ENCODE assay signal across 16 cellular contexts in genomic region chr3:132638721-132639120, GRCh38. TPM values are rescaled to one million over a fixed set of nuclear protein-coding genes. Genes with fewer than 3 reads are reported as not detected.
DNase-seq lines count a peak whose midpoint lies in the region; ATAC-seq and TF ChIP-seq lines count a peak whose summit lies in the region.
"Had no signal": no experiment of that assay in that cellular context is flagged by ENCODE, and none has a peak within 500 bp of the region (broad histone marks: within the 10 kb centered on the region; RNA-seq: fewer than 3 reads in every experiment).

No MANE protein-coding gene starts in this region.

- H3K36me3 ChIP-seq in mammary epithelial cell (ENCODE audit: insufficient read depth, low read length) = peaks cover 6% of the 10 kb centered on the region
- H3K36me3 ChIP-seq in neural progenitor cell = peaks cover 5% of the 10 kb centered on the region

- POLR2A ChIA-PET in MCF 10A (lab: Yijun Ruan, JAX) = interaction anchor here (0.7 to 1.5 kb wide), 3 partner anchors 20 to 110 kb away, joined by 3 to 4 read pairs (median 3); no protein-coding TSS in a partner anchor

- H3K27me3 Mint-ChIP-seq in MCF 10A (ENCODE audit: insufficient read depth, unreplicated experiment) (no peaks in the 10 kb centered on the region), neural progenitor cell (ENCODE audit: insufficient read depth, low read depth) (no peaks in the 10 kb centered on the region)
- H3K27me3 Mint-ChIP-seq: CD8-positive, alpha-beta memory T cell had no signal

- TF ChIP-seq CTCF in MCF 10A (IDR thresholded peaks at IDR 0.05; ENCODE audit: unreplicated experiment) (no peak), mammary epithelial cell (conservative IDR thresholded peaks at IDR 0.05 in 1 of 2, IDR thresholded peaks at IDR 0.05 in 1 of 2; ENCODE audit: extremely low read depth in 1 of 2, insufficient read depth in 1 of 2, low read depth in 1 of 2, low read length in 2 of 2) (no peak), foreskin keratinocyte (conservative IDR thresholded peaks at IDR 0.05) (no peak), neural progenitor cell (IDR thresholded peaks at IDR 0.05) (no peak)

- no TSS peak for BruUV-seq in MCF 10A (replicated peaks; lab: Mats Ljungman, UMichigan)
- no TSS peak for BruUV-seq in mammary epithelial cell (replicated peaks; lab: Mats Ljungman, UMichigan)

- peaks cover 6% of the 10 kb centered on the region for H3F3A ChIP-seq in neural progenitor cell (ENCODE audit: low read depth)

- CTCF ChIA-PET in MCF 10A (lab: Yijun Ruan, JAX) (interaction anchor here (0.6 to 6.8 kb wide), 8 partner anchors 16 to 287 kb away, joined by 3 to 284 read pairs (median 4); no protein-coding TSS in a partner anchor), mammary epithelial cell (lab: Charles Lee; ENCODE audit: low non-redundant PET) (no interaction called here)

- H3K4me3 Mint-ChIP-seq in MCF 10A (ENCODE audit: unreplicated experiment) (no peak overlapping the region), neural progenitor cell (no peak overlapping the region)
- H3K4me3 Mint-ChIP-seq: CD8-positive, alpha-beta memory T cell had no signal

- peaks cover 19% of the 10 kb centered on the region for H3K4me1 Mint-ChIP-seq in MCF 10A (ENCODE audit: insufficient read depth, unreplicated experiment)
- no peaks in the 10 kb centered on the region for H3K4me1 Mint-ChIP-seq in neural progenitor cell

- peaks cover 19% of the 10 kb centered on the region for H3K4me1 ChIP-seq in mammary epithelial cell (ENCODE audit: insufficient read depth, low read length)
- H3K4me1 ChIP-seq in foreskin keratinocyte = peaks cover 26% of the 10 kb centered on the region
- H3K4me1 ChIP-seq in neural progenitor cell = peaks cover 6% of the 10 kb centered on the region
- H3K4me1 ChIP-seq: BLaER1, Caco-2 had no signal

- intact Hi-C loops in MCF 10A (cut with micrococcal nuclease) (no loop called here), mammary epithelial cell (cut with micrococcal nuclease) (no loop called here)

- H3K4me3 ChIP-seq in mammary epithelial cell (replicated peaks in 1 of 3; ENCODE audit: insufficient read depth in 1 of 3, low read depth in 2 of 3, low read length in 3 of 3) = no peak overlapping the region
- H3K4me3 ChIP-seq in neural progenitor cell = no peak overlapping the region
- H3K4me3 ChIP-seq: BLaER1 had no signal

- H3K27ac Mint-ChIP-seq in MCF 10A (ENCODE audit: low read depth, unreplicated experiment) (peak overlapping the region; percentile 5), neural progenitor cell (no peak overlapping the region)

- H3K36me3 Mint-ChIP-seq in MCF 10A (ENCODE audit: insufficient read depth, unreplicated experiment) (peaks cover 14% of the 10 kb centered on the region), neural progenitor cell (peaks cover 10% of the 10 kb centered on the region)

- H3K27me3 ChIP-seq in mammary epithelial cell (ENCODE audit: insufficient read depth, low read length) (no peaks in the 10 kb centered on the region), foreskin keratinocyte (no peaks in the 10 kb centered on the region), neural progenitor cell (no peaks in the 10 kb centered on the region)
- H3K27me3 ChIP-seq: BLaER1 had no signal

- DNase-seq in MCF 10A (ENCODE audit: unreplicated experiment) = no peak
- DNase-seq in mammary epithelial cell = no peak
- no peak for DNase-seq in foreskin keratinocyte
- DNase-seq in neural progenitor cell (ENCODE audit: low spot score) = peak; percentile 24
- DNase-seq: 8988T; AML-193; Caco-2; CD8-positive, alpha-beta memory T cell; GF-D8 had no signal

- dilution Hi-C loops in mammary epithelial cell (cut with HindIII; ENCODE audit: low sequenced_read_pairs) = no loop called here

- no peaks in the 10 kb centered on the region for H4K20me1 ChIP-seq in mammary epithelial cell (ENCODE audit: insufficient read depth, low read length)
- no peaks in the 10 kb centered on the region for H4K20me1 ChIP-seq in neural progenitor cell (ENCODE audit: low read depth)

- H3K27ac ChIP-seq in mammary epithelial cell (ENCODE audit: insufficient read depth, low read depth, low read length) = no peak overlapping the region
- H3K27ac ChIP-seq in foreskin keratinocyte = peak overlapping the region; percentile 34
- peak overlapping the region; percentile 4 for H3K27ac ChIP-seq in neural progenitor cell
- H3K27ac ChIP-seq: BLaER1 had no signal

- H3K4me2 ChIP-seq in mammary epithelial cell (ENCODE audit: insufficient read depth, low read depth, low read length) (no peak overlapping the region), neural progenitor cell (no peak overlapping the region)
- H3K4me2 ChIP-seq: BLaER1 had no signal

- no peak overlapping the region for H2AFZ ChIP-seq in mammary epithelial cell (ENCODE audit: low read depth, low read length)
- H2AFZ ChIP-seq in neural progenitor cell (replicated peaks) = no peak overlapping the region

- in situ Hi-C loops in mammary epithelial cell (cut with MboI; ENCODE audit: low sequenced_read_pairs in 2 of 2) = no loop called here

- H3K9ac ChIP-seq in mammary epithelial cell (ENCODE audit: insufficient read depth, low read length) (no peak overlapping the region), neural progenitor cell (no peak overlapping the region)
- H3K9ac ChIP-seq: BLaER1 had no signal

- no peaks in the 10 kb centered on the region for H3K9me3 Mint-ChIP-seq in MCF 10A (ENCODE audit: unreplicated experiment)
- H3K9me3 Mint-ChIP-seq in neural progenitor cell = no peaks in the 10 kb centered on the region
- H3K9me3 Mint-ChIP-seq: CD8-positive, alpha-beta memory T cell had no signal

- no peak for ATAC-seq in foreskin keratinocyte
- no peak for ATAC-seq in HG02870 (IDR thresholded peaks at IDR 0.05; ENCODE audit: unreplicated experiment)
- ATAC-seq in GM19023 (IDR thresholded peaks at IDR 0.05; ENCODE audit: unreplicated experiment) = no peak
- no peak for ATAC-seq in HG02981 (IDR thresholded peaks at IDR 0.05; ENCODE audit: unreplicated experiment)
- ATAC-seq: HCT116, HepG2 had no signal

- no peaks in the 10 kb centered on the region for H3K79me2 ChIP-seq in mammary epithelial cell (ENCODE audit: insufficient read depth, low read length)
- no peaks in the 10 kb centered on the region for H3K79me2 ChIP-seq in neural progenitor cell (ENCODE audit: low read depth)

- H3K9me3 ChIP-seq in mammary epithelial cell (replicated peaks; ENCODE audit: insufficient read depth, low read length) (no peaks in the 10 kb centered on the region), neural progenitor cell (ENCODE audit: low read depth) (no peaks in the 10 kb centered on the region)
- H3K9me3 ChIP-seq: BLaER1, Caco-2 had no signal

RNA-seq across cellular contexts. Expression of gene ACAD11, which starts 20.9 kb away (rescaled TPM):
- total RNA-seq in MCF 10A (2022) (30.9 and 31.9 TPM in 2 replicates), mammary epithelial cell (10 to 100 TPM; 24.9 to 32.2 TPM), foreskin keratinocyte (17.5 and 18.9 TPM in 2 replicates), neural progenitor cell (ENCODE audit: low replicate concordance) (41.2 and 45.2 TPM in 2 replicates)
- polyA plus RNA-seq in mammary epithelial cell (11.9 TPM), foreskin keratinocyte (5.7 and 7.3 TPM in 2 replicates)
- 38.7 TPM for polyA minus RNA-seq in mammary epithelial cell

RNA-seq across cellular contexts. Expression of gene UBA5, which starts 21.4 kb away (rescaled TPM):
- 47.7 and 50.0 TPM in 2 replicates for total RNA-seq in MCF 10A (2022)
- total RNA-seq in mammary epithelial cell = 10 to 100 TPM; 29.2 to 38.6 TPM
- 17.8 TPM for polyA plus RNA-seq in mammary epithelial cell
- polyA minus RNA-seq in mammary epithelial cell = 7.0 TPM
- 34.9 and 41.3 TPM in 2 replicates for total RNA-seq in foreskin keratinocyte
- 16.8 and 22.2 TPM in 2 replicates for polyA plus RNA-seq in foreskin keratinocyte
- 51.2 and 84.7 TPM in 2 replicates for total RNA-seq in neural progenitor cell (ENCODE audit: low replicate concordance)

RNA-seq across cellular contexts. Expression of gene ACKR4, which starts 41.7 kb away (rescaled TPM):
- not detected in 2 replicates for total RNA-seq in MCF 10A (2022)
- total RNA-seq in mammary epithelial cell = under 1 TPM in 1 of 2 donors, not detected in 1; 0.17 TPM
- polyA plus RNA-seq in mammary epithelial cell = 0.02 TPM
- not detected for polyA minus RNA-seq in mammary epithelial cell
- total RNA-seq in foreskin keratinocyte = 0.21 and 0.31 TPM in 2 replicates
- 0.22 and 0.25 TPM in 2 replicates for polyA plus RNA-seq in foreskin keratinocyte
- not detected in 2 replicates for total RNA-seq in neural progenitor cell (ENCODE audit: low replicate concordance)
- total RNA-seq: Caco-2; CD8-positive, alpha-beta memory T cell; HepG2; HT1080 had no signal
- polyA plus RNA-seq: CD8-positive, alpha-beta memory T cell had no signal
